ENCODE assay signal across 20 cellular contexts in genomic region chr7:74282748-74283459, GRCh38. TPM values are rescaled to one million over a fixed set of nuclear protein-coding genes. Genes with fewer than 3 reads are reported as not detected.
DNase-seq lines count a peak whose midpoint lies in the region; ATAC-seq, FAIRE-seq and TF ChIP-seq lines count a peak whose summit lies in the region.
"Had no signal": no experiment of that assay in that cellular context is flagged by ENCODE, and none has a peak within 500 bp of the region (broad histone marks: within the 10 kb centered on the region; RNA-seq: fewer than 3 reads in every experiment).

No MANE protein-coding gene starts in this region.

- no peak for TF ChIP-seq RAD21 in A549 (conservative IDR thresholded peaks at IDR 0.05 in 1 of 2, IDR thresholded peaks at IDR 0.05 in 1 of 2)

- H3K9me3 ChIP-seq in A549 (no peaks in the 10 kb centered on the region), HUES6 (ENCODE audit: control insufficient read depth, insufficient read depth, low read depth, low read length) (no peaks in the 10 kb centered on the region)
- H3K9me3 ChIP-seq: MG63 had no signal

- H3K36me3 Mint-ChIP-seq in nephron progenitor cell (ENCODE audit: low read depth): no peaks in the 10 kb centered on the region
- H3K36me3 Mint-ChIP-seq: activated naive CD8-positive, alpha-beta T cell treated with anti-CD3 and anti-CD28 coated beads for 36 hours had no signal

- H3K4me3 Mint-ChIP-seq in nephron progenitor cell: no peak overlapping the region
- H3K4me3 Mint-ChIP-seq: activated naive CD8-positive, alpha-beta T cell treated with anti-CD3 and anti-CD28 coated beads for 36 hours; B cell had no signal

- no peak for TF ChIP-seq CTCF in A549 (IDR thresholded peaks at IDR 0.05)
- TF ChIP-seq CTCF in nephron progenitor cell (IDR thresholded peaks at IDR 0.05): no peak
- TF ChIP-seq CTCF in brain microvascular endothelial cell (IDR thresholded peaks at IDR 0.05; ENCODE audit: low read depth, low read length, missing control alignments): no peak

- peaks cover 22% of the 10 kb centered on the region for H3K27me3 Mint-ChIP-seq in nephron progenitor cell (ENCODE audit: low read depth, poor library complexity)
- H3K27me3 Mint-ChIP-seq: B cell had no signal

- 90% methylated on average over 12 of the region's 14 CpGs for WGBS in A549 (ENCODE audit: missing lambda C conversion rate)

- in situ Hi-C loops in brain microvascular endothelial cell (cut with HindIII; ENCODE audit: low pct_ligation_motif_present, low sequenced_read_pairs): no loop called here

- no peak for TF ChIP-seq POLR2A in A549 (IDR thresholded peaks at IDR 0.05; ENCODE audit: low read length)

- TF ChIP-seq EP300 in A549 (IDR thresholded peaks at IDR 0.05): no peak

- H3K9me3 Mint-ChIP-seq in nephron progenitor cell: no peaks in the 10 kb centered on the region
- H3K9me3 Mint-ChIP-seq: activated naive CD8-positive, alpha-beta T cell treated with anti-CD3 and anti-CD28 coated beads for 36 hours; activated T-helper 2 cell treated with anti-CD3 and anti-CD28 coated beads, Interferon-gamma antibody, Interleukin-2, Interleukin-4, amounts not matched to agents 10 μg/mL and 5 μg/mL and 100 μg/mL, durations not matched to agents 14 hours and 24 hours and 36 hours had no signal

- no peak for FAIRE-seq in A549 (lab: Jason Lieb, UNC)
- FAIRE-seq: keratinocyte had no signal

- ATAC-seq in A549 (no peak), HG02588 (IDR thresholded peaks at IDR 0.05; ENCODE audit: unreplicated experiment) (no peak)
- ATAC-seq: sciatic nerve had no signal

- H3K4me2 ChIP-seq in A549: no peak overlapping the region

- peaks cover 52% of the 10 kb centered on the region for H3K4me1 ChIP-seq in A549
- peaks cover 40% of the 10 kb centered on the region for H3K4me1 ChIP-seq in HUES6 (ENCODE audit: control insufficient read depth, insufficient read depth, low read length)

- no peaks in the 10 kb centered on the region for H3K27me3 ChIP-seq in HUES6 (ENCODE audit: control insufficient read depth, insufficient read depth, low read length)
- no peaks in the 10 kb centered on the region for H3K27me3 ChIP-seq in brain microvascular endothelial cell (replicated peaks)
- H3K27me3 ChIP-seq: MG63 had no signal

- CTCF ChIA-PET in A549 (lab: Yijun Ruan, JAX): interaction anchor here (0.7 to 8.5 kb wide), 8 partner anchors 7 to 118 kb away, joined by 3 to 55 read pairs (median 6); no protein-coding TSS in a partner anchor

- H3K27ac Mint-ChIP-seq in nephron progenitor cell: peak overlapping the region; percentile 68
- H3K27ac Mint-ChIP-seq: activated naive CD8-positive, alpha-beta T cell treated with anti-CD3 and anti-CD28 coated beads for 36 hours; activated T-helper 2 cell treated with anti-CD3 and anti-CD28 coated beads, Interferon-gamma antibody, Interleukin-2, Interleukin-4, amounts not matched to agents 10 μg/mL and 5 μg/mL and 100 μg/mL, durations not matched to agents 14 hours and 24 hours and 36 hours had no signal

- peak overlapping the region; percentile 27 for H3K9ac ChIP-seq in HUES6 (ENCODE audit: low read length)

- DNase-seq in A549 (ENCODE audit: low read depth in 1 of 2, low spot score in 1 of 2) (no peak), nephron progenitor cell (no peak), brain microvascular endothelial cell (no peak), LoVo (ENCODE audit: low spot score) (no peak)
- no peak for DNase-seq in activated naive CD4-positive, alpha-beta T cell treated with anti-CD3 and anti-CD28 coated beads, Interleukin-2, amount 50 U/mL, for 16 hours
- DNase-seq: activated CD4-positive, alpha-beta T cell treated with anti-CD3 and anti-CD28 coated beads, Interleukin-2, amount 50 U/mL, for 48 hours; activated CD8-positive, alpha-beta memory T cell treated with anti-CD3 and anti-CD28 coated beads, Interleukin-2, amount 50 U/mL, for 48 hours; activated naive CD8-positive, alpha-beta T cell treated with anti-CD3 and anti-CD28 coated beads for 36 hours; COR-L47; EL; MG63; NCI-H526 had no signal

- POLR2A ChIA-PET in A549 (lab: Yijun Ruan, JAX): no interaction called here

- peak overlapping the region; percentile 28 to 89; a peak in 5 of 6 replicates for H3K27ac ChIP-seq in A549
- H3K27ac ChIP-seq in HUES6 (ENCODE audit: low read depth, low read length): 0 out of 2 replicates have a peak overlapping the region, but pooled peaks have one; percentile 3
- H3K27ac ChIP-seq in cingulate gyrus (ENCODE audit: low read depth, low read length): peak overlapping the region; percentile 30
- no peak overlapping the region for H3K27ac ChIP-seq in brain microvascular endothelial cell

- H3K36me3 ChIP-seq in HUES6 (ENCODE audit: control insufficient read depth, insufficient read depth, low read length) (no peaks in the 10 kb centered on the region), brain microvascular endothelial cell (replicated peaks) (no peaks in the 10 kb centered on the region)
- H3K36me3 ChIP-seq: MG63 had no signal

- H3K4me1 Mint-ChIP-seq in nephron progenitor cell: peaks cover 30% of the 10 kb centered on the region

- H3K4me3 ChIP-seq in A549: no peak overlapping the region
- no peak overlapping the region for H3K4me3 ChIP-seq in HUES6 (ENCODE audit: low read depth, low read length)
- no peak overlapping the region for H3K4me3 ChIP-seq in brain microvascular endothelial cell (ENCODE audit: low read depth, low read length)
- H3K4me3 ChIP-seq: lung, MG63 had no signal

TF ChIP-seq in A549, 52 proteins besides CTCF, POLR2A, EP300 and RAD21:
- TF ChIP-seq ZFP36 (IDR thresholded peaks at IDR 0.05; ENCODE audit: borderline replicate concordance, partially characterized antibody): peak; percentile 22
- TF ChIP-seq USF2 (IDR thresholded peaks at IDR 0.05): no peak
- TF ChIP-seq SREBF2 (IDR thresholded peaks at IDR 0.05): no peak
- no peak for TF ChIP-seq CHD4 (IDR thresholded peaks at IDR 0.05; ENCODE audit: borderline replicate concordance)
- no peak for TF ChIP-seq KDM1A (IDR thresholded peaks at IDR 0.05; ENCODE audit: low read depth)

RNA-seq across cellular contexts. Expression of gene CLIP2, which starts 6.3 kb away (rescaled TPM):
- polyA plus RNA-seq in A549 (2011; rRNA removed) (3.7 and 5.7 TPM in 2 replicates), A549 (2017; fragmentation: RNase III; extraction: RNeasy Plus Mini Kit Qiagen cat#74134 plus additional on column Dnase treatment) (9.2 to 17.0 TPM (median 15.5 TPM) in 3 replicates)
- polyA plus RNA-seq in A549 (2012; cell fraction: cytosol; rRNA removed): 3.7 and 4.6 TPM in 2 replicates
- 9.0 and 9.1 TPM in 2 replicates for polyA plus RNA-seq in A549 (2012; cell fraction: nucleus; rRNA removed)
- 8.1 and 11.3 TPM in 2 replicates for polyA minus RNA-seq in A549 (2011; rRNA and poly(A)+ RNA removed)

RNA-seq across cellular contexts. Expression of gene RFC2, which starts 28.7 kb away (rescaled TPM):
- polyA plus RNA-seq in A549 (2011; rRNA removed) (44.6 and 46.6 TPM in 2 replicates), A549 (2017; fragmentation: RNase III; extraction: RNeasy Plus Mini Kit Qiagen cat#74134 plus additional on column Dnase treatment) (70.9 to 77.7 TPM (median 71.2 TPM) in 3 replicates)
- polyA plus RNA-seq in A549 (2012; cell fraction: cytosol; rRNA removed): 42.0 and 53.9 TPM in 2 replicates
- 18.2 and 37.6 TPM in 2 replicates for polyA plus RNA-seq in A549 (2012; cell fraction: nucleus; rRNA removed)
- polyA minus RNA-seq in A549 (2011; rRNA and poly(A)+ RNA removed): 55.7 and 58.3 TPM in 2 replicates
